In genomic region chr5:88694087-88694703, GRCh38 we compare ENCODE assay signal across 11 cellular contexts.
"Had no signal": no experiment of that assay in that cellular context is flagged by ENCODE, and none has a peak within 500 bp of the region (broad histone marks: within the 10 kb centered on the region; RNA-seq: fewer than 3 reads in every experiment).

No MANE protein-coding gene starts in this region.

- H3K4me3 Mint-ChIP-seq: activated B cell treated with CpG ODN at 0.5 μM for 24 hours had no signal

- ATAC-seq: heart right ventricle, left ventricle myocardium superior had no signal

- H3K4me3 ChIP-seq: adrenal gland, tibial nerve, vagina had no signal

- H3K27ac Mint-ChIP-seq: activated B cell treated with CpG ODN at 0.5 μM for 24 hours; activated T-helper 2 cell treated with anti-CD3 and anti-CD28 coated beads, Interferon-gamma antibody, Interleukin-2, Interleukin-4, amounts not matched to agents 10 μg/mL and 5 μg/mL and 100 μg/mL, durations not matched to agents 14 hours and 24 hours and 36 hours had no signal

- H3K9me3 ChIP-seq: adrenal gland, heart right ventricle, tibial nerve, vagina had no signal

- H3K27ac ChIP-seq: adrenal gland, brain microvascular endothelial cell, heart right ventricle, tibial nerve, vagina had no signal

- DNase-seq: activated B cell treated with CpG ODN at 0.5 μM for 24 hours; activated naive CD4-positive, alpha-beta T cell treated with anti-CD3 and anti-CD28 coated beads, Interleukin-2, amount 50 U/mL, for 16 hours; adrenal gland; brain microvascular endothelial cell; heart right ventricle; left ventricle myocardium superior; mesenchymal stem cell; T-helper 1 cell had no signal

- H3K9me3 Mint-ChIP-seq: activated B cell treated with CpG ODN at 0.5 μM for 24 hours; activated T-helper 2 cell treated with anti-CD3 and anti-CD28 coated beads, Interferon-gamma antibody, Interleukin-2, Interleukin-4, amounts not matched to agents 10 μg/mL and 5 μg/mL and 100 μg/mL, durations not matched to agents 14 hours and 24 hours and 36 hours had no signal

- H3K36me3 ChIP-seq: adrenal gland, brain microvascular endothelial cell, heart right ventricle, tibial nerve, vagina had no signal
